Comparison of ENCODE assay signal across 1 cellular context in genomic region chr20:58692579-58693225, GRCh38.
TF ChIP-seq lines count a peak whose summit lies in the region.

Gene NPEPL1, plus strand, starts transcription at chr20:58692800. Its CDS starts 101 bp downstream, at chr20:58692901.

TF ChIP-seq in IMR-90, 13 proteins besides CTCF, POLR2A, EP300 and RAD21 (continued from another document):
- no peak for TF ChIP-seq USF2 (IDR thresholded peaks at IDR 0.05; ENCODE audit: low read depth, low read length)
